ENCODE assay signal across 8 cellular contexts in the genomic region with DNA sequence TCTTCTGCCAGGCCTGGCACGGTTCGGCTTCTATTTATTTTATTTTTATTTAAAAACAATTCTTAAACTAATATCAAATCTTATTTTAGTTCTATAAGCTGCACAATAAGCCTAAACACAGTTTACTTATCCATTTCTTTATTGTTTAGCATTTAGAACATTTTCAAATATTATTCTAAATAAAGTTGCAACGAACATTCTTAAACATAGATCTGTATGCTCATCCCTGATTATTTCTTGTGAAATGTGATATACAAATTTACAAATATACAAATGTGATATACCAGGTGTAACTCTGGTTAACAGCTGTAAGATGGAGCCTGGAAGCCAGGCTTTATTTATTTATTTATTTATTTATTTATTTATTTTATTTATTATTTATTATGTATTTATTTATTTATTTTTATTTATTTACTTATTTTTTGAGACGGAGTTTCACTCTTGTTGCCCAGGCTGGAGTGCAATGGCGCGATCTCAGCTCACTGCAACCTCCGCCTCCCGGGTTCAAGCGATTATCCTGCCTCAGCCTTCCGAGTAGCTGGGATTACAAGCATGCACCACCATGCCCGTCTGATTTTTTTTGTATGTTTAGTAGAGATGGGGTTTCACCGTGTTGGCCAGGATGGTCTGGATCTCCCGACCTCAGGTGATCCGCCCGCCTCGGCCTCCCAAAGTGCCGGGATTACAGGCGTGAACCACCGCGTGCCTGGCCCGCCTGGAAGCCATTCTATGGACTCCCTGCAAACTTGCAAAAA. TPM values are rescaled to one million over a fixed set of nuclear protein-coding genes. Genes with fewer than 3 reads are reported as not detected.
DNase-seq lines count a peak whose midpoint lies in the region; ATAC-seq and TF ChIP-seq lines count a peak whose summit lies in the region.
"Not testable (repeated sequence)": the region's sequence is repeated elsewhere in the genome, so short reads cannot be mapped to it uniquely, and the experiment has no call there.

No MANE protein-coding gene starts in this region.

- CTCF ChIA-PET in Calu3 (lab: Charles Lee), result not testable (repeated sequence)
- CTCF ChIA-PET in MCF 10A (lab: Yijun Ruan, JAX), result interaction anchor here (0.6 to 2.3 kb wide), 4 partner anchors 18 to 71 kb away, joined by 3 to 14 read pairs (median 5); no protein-coding TSS in a partner anchor

- H3K9ac ChIP-seq in MM.1S (ENCODE audit: low read length), result peak overlapping the region; percentile 70; the same call in 1 of the 2 replicates

- H3K4me1 ChIP-seq in MM.1S (ENCODE audit: low read length), result not testable (repeated sequence)
- peaks cover 17% of the 10 kb centered on the region for H3K4me1 ChIP-seq in lower lobe of right lung

- not testable (repeated sequence) for H3F3A ChIP-seq in MM.1S (ENCODE audit: insufficient read depth, low read length)

- H3K79me2 ChIP-seq in MM.1S (ENCODE audit: low read length), result peaks cover 23% of the 10 kb centered on the region

- ATAC-seq in lower lobe of right lung, result not testable (repeated sequence)

- H3K27me3 ChIP-seq in MM.1S (replicated peaks; ENCODE audit: insufficient read depth, low read length); lower lobe of right lung (ENCODE audit: low read depth): not testable (repeated sequence)

- H3K4me2 ChIP-seq in MM.1S (ENCODE audit: low read depth, low read length), result peak overlapping the region; percentile 88

- not testable (repeated sequence) for TF ChIP-seq CTCF in Calu3 (IDR thresholded peaks at IDR 0.05; ENCODE audit: unreplicated experiment); MM.1S (IDR thresholded peaks at IDR 0.05; ENCODE audit: low read length); MCF 10A (IDR thresholded peaks at IDR 0.05; ENCODE audit: unreplicated experiment); fibroblast of mammary gland (conservative IDR thresholded peaks at IDR 0.05; ENCODE audit: control insufficient read depth, insufficient read depth, low read depth, low read length); lower lobe of right lung (IDR thresholded peaks at IDR 0.05); progenitor cell of endocrine pancreas (IDR thresholded peaks at IDR 0.05; ENCODE audit: unreplicated experiment); type B pancreatic cell (conservative IDR thresholded peaks at IDR 0.05)

- H3K27ac Mint-ChIP-seq in Calu3 (ENCODE audit: unreplicated experiment) (peak overlapping the region; percentile 80), MCF 10A (ENCODE audit: low read depth, unreplicated experiment) (peak overlapping the region; percentile 90), progenitor cell of endocrine pancreas (peak overlapping the region; percentile 100), type B pancreatic cell (peak overlapping the region; percentile 87)
- H3K27ac Mint-ChIP-seq in activated CD4-positive, alpha-beta T cell treated with anti-CD3 and anti-CD28 coated beads, Interleukin-2, amount 10 ng/mL, durations not matched to agents 24 days and 14 days, result peak overlapping the region; percentile 94

- peaks cover 28% of the 10 kb centered on the region for H3K4me1 Mint-ChIP-seq in Calu3 (ENCODE audit: low read depth, unreplicated experiment)
- peaks cover 23% of the 10 kb centered on the region for H3K4me1 Mint-ChIP-seq in activated CD4-positive, alpha-beta T cell treated with anti-CD3 and anti-CD28 coated beads, Interleukin-2, amount 10 ng/mL, durations not matched to agents 24 days and 14 days
- peaks cover 28% of the 10 kb centered on the region for H3K4me1 Mint-ChIP-seq in MCF 10A (ENCODE audit: insufficient read depth, unreplicated experiment)
- peaks cover 22% of the 10 kb centered on the region for H3K4me1 Mint-ChIP-seq in progenitor cell of endocrine pancreas (ENCODE audit: low read depth)
- H3K4me1 Mint-ChIP-seq in type B pancreatic cell (ENCODE audit: unreplicated experiment), result peaks cover 16% of the 10 kb centered on the region

- not testable (repeated sequence) for H3K27me3 Mint-ChIP-seq in Calu3 (ENCODE audit: unreplicated experiment); activated CD4-positive, alpha-beta T cell treated with anti-CD3 and anti-CD28 coated beads, Interleukin-2, amount 10 ng/mL, durations not matched to agents 24 days and 14 days; MCF 10A (ENCODE audit: insufficient read depth, unreplicated experiment); progenitor cell of endocrine pancreas; type B pancreatic cell

- H3K9me3 Mint-ChIP-seq in Calu3 (ENCODE audit: low read depth, unreplicated experiment); activated CD4-positive, alpha-beta T cell treated with anti-CD3 and anti-CD28 coated beads, Interleukin-2, amount 10 ng/mL, durations not matched to agents 24 days and 14 days; MCF 10A (ENCODE audit: unreplicated experiment); progenitor cell of endocrine pancreas (ENCODE audit: low read depth); type B pancreatic cell: not testable (repeated sequence)

- not testable (repeated sequence) for H3K9me2 ChIP-seq in MM.1S (replicated peaks; ENCODE audit: insufficient read depth, low read length)

- not testable (repeated sequence) for H3K36me3 ChIP-seq in MM.1S (replicated peaks; ENCODE audit: insufficient read depth, low read length)
- peaks cover 29% of the 10 kb centered on the region for H3K36me3 ChIP-seq in lower lobe of right lung

- POLR2A ChIA-PET in MCF 10A (lab: Yijun Ruan, JAX), result interaction anchor here (0.7 to 3.1 kb wide), 10 partner anchors 17 to 139 kb away, joined by 3 to 36 read pairs (median 3); partner anchors contain the start of gene SKA1

- intact Hi-C loops in Calu3 (cut with micrococcal nuclease; ENCODE audit: unreplicated experiment), result loop anchor here (5.0 kb wide), 1 partner anchor 69 kb away; no protein-coding TSS in a partner anchor
- intact Hi-C loops in activated CD4-positive, alpha-beta T cell treated with anti-CD3 and anti-CD28 coated beads, Interleukin-2, amount 10 ng/mL, durations not matched to agents 24 days and 14 days (cut with micrococcal nuclease), result loop anchor here (1.0 to 10.0 kb wide), 8 partner anchors 10 to 909 kb away; partner anchors contain the start of genes ACAA2, ME2, MEX3C and RPL17
- intact Hi-C loops in MCF 10A (cut with micrococcal nuclease); lower lobe of right lung (cut with DNase I): not testable (repeated sequence)

- H3K36me3 Mint-ChIP-seq in Calu3 (ENCODE audit: insufficient read depth, unreplicated experiment) (peaks cover 37% of the 10 kb centered on the region), MCF 10A (ENCODE audit: insufficient read depth, unreplicated experiment) (peaks cover 29% of the 10 kb centered on the region), type B pancreatic cell (peaks cover 14% of the 10 kb centered on the region)
- peaks cover 31% of the 10 kb centered on the region for H3K36me3 Mint-ChIP-seq in activated CD4-positive, alpha-beta T cell treated with anti-CD3 and anti-CD28 coated beads, Interleukin-2, amount 10 ng/mL, durations not matched to agents 24 days and 14 days (ENCODE audit: low read depth)
- H3K36me3 Mint-ChIP-seq in progenitor cell of endocrine pancreas (ENCODE audit: insufficient read depth), result not testable (repeated sequence)

- peak overlapping the region; percentile 94 for H2AFZ ChIP-seq in MM.1S (ENCODE audit: low read length)

- not testable (repeated sequence) for DNase-seq in Calu3; MM.1S; activated CD4-positive, alpha-beta T cell treated with anti-CD3 and anti-CD28 coated beads, Interleukin-2, amount 10 ng/mL, durations not matched to agents 24 days and 14 days; MCF 10A (ENCODE audit: unreplicated experiment); fibroblast of mammary gland (ENCODE audit: low read depth); lower lobe of right lung; progenitor cell of endocrine pancreas (ENCODE audit: low spot score, unreplicated experiment); type B pancreatic cell (ENCODE audit: extremely low spot score, unreplicated experiment)

- peak overlapping the region; percentile 98 for H3K4me3 ChIP-seq in MM.1S (ENCODE audit: low read length)
- H3K4me3 ChIP-seq in fibroblast of mammary gland (ENCODE audit: control insufficient read depth, low read depth, low read length), result peak overlapping the region; percentile 92
- peak overlapping the region; percentile 72 for H3K4me3 ChIP-seq in lower lobe of right lung

- H3K27ac ChIP-seq in MM.1S (ENCODE audit: low read length) (peak overlapping the region; percentile 77; the same call in 1 of the 2 replicates), lower lobe of right lung (peak overlapping the region; percentile 85)

- BruUV-seq in Calu3 (replicated peaks; lab: Mats Ljungman, UMichigan); MCF 10A (replicated peaks; lab: Mats Ljungman, UMichigan): not testable (repeated sequence)

- H3K4me3 Mint-ChIP-seq in Calu3 (ENCODE audit: low read depth, unreplicated experiment), result peak overlapping the region; percentile 89
- H3K4me3 Mint-ChIP-seq in activated CD4-positive, alpha-beta T cell treated with anti-CD3 and anti-CD28 coated beads, Interleukin-2, amount 10 ng/mL, durations not matched to agents 24 days and 14 days, result peak overlapping the region; percentile 96
- peak overlapping the region; percentile 86 for H3K4me3 Mint-ChIP-seq in MCF 10A (ENCODE audit: unreplicated experiment)
- peak overlapping the region; percentile 96 for H3K4me3 Mint-ChIP-seq in progenitor cell of endocrine pancreas (ENCODE audit: low read depth)
- peak overlapping the region; percentile 97 for H3K4me3 Mint-ChIP-seq in type B pancreatic cell

- not testable (repeated sequence) for H3K9me3 ChIP-seq in MM.1S (replicated peaks; ENCODE audit: insufficient read depth, low read length); lower lobe of right lung

- not testable (repeated sequence) for H4K20me1 ChIP-seq in MM.1S (ENCODE audit: insufficient read depth, low read length)

RNA-seq across cellular contexts. Expression of gene CXXC1, which starts 1.0 kb away (rescaled TPM):
- total RNA-seq in Calu3 (2022) (75.1 and 95.2 TPM in 2 replicates), MCF 10A (2022) (65.1 and 85.4 TPM in 2 replicates), lower lobe of right lung (60.2 TPM), progenitor cell of endocrine pancreas (109 and 118 TPM in 2 replicates), type B pancreatic cell (ENCODE audit: low replicate concordance) (88.7 and 95.1 TPM in 2 replicates)
- total RNA-seq in activated CD4-positive, alpha-beta T cell treated with anti-CD3 and anti-CD28 coated beads, Interleukin-2, amount 10 ng/mL, durations not matched to agents 24 days and 14 days, result 102 and 105 TPM in 2 replicates

RNA-seq across cellular contexts. Expression of gene MBD1, which starts 7.2 kb away (rescaled TPM):
- total RNA-seq in Calu3 (2022) (70.5 and 88.0 TPM in 2 replicates), MCF 10A (2022) (203 and 227 TPM in 2 replicates), lower lobe of right lung (64.1 TPM), progenitor cell of endocrine pancreas (89.6 and 96.0 TPM in 2 replicates), type B pancreatic cell (ENCODE audit: low replicate concordance) (66.3 and 81.9 TPM in 2 replicates)
- 91.7 and 93.3 TPM in 2 replicates for total RNA-seq in activated CD4-positive, alpha-beta T cell treated with anti-CD3 and anti-CD28 coated beads, Interleukin-2, amount 10 ng/mL, durations not matched to agents 24 days and 14 days

RNA-seq across cellular contexts. Expression of gene CFAP53, which starts 22.2 kb away (rescaled TPM):
- 0.94 and 0.98 TPM in 2 replicates for total RNA-seq in Calu3 (2022)
- total RNA-seq in activated CD4-positive, alpha-beta T cell treated with anti-CD3 and anti-CD28 coated beads, Interleukin-2, amount 10 ng/mL, durations not matched to agents 24 days and 14 days, result 0.38 and 0.63 TPM in 2 replicates
- 2.2 and 5.0 TPM in 2 replicates for total RNA-seq in MCF 10A (2022)
- 3.7 TPM for total RNA-seq in lower lobe of right lung
- total RNA-seq in progenitor cell of endocrine pancreas, result 1.5 and 1.7 TPM in 2 replicates
- 0.59 and 1.1 TPM in 2 replicates for total RNA-seq in type B pancreatic cell (ENCODE audit: low replicate concordance)
